In the genomic region with DNA sequence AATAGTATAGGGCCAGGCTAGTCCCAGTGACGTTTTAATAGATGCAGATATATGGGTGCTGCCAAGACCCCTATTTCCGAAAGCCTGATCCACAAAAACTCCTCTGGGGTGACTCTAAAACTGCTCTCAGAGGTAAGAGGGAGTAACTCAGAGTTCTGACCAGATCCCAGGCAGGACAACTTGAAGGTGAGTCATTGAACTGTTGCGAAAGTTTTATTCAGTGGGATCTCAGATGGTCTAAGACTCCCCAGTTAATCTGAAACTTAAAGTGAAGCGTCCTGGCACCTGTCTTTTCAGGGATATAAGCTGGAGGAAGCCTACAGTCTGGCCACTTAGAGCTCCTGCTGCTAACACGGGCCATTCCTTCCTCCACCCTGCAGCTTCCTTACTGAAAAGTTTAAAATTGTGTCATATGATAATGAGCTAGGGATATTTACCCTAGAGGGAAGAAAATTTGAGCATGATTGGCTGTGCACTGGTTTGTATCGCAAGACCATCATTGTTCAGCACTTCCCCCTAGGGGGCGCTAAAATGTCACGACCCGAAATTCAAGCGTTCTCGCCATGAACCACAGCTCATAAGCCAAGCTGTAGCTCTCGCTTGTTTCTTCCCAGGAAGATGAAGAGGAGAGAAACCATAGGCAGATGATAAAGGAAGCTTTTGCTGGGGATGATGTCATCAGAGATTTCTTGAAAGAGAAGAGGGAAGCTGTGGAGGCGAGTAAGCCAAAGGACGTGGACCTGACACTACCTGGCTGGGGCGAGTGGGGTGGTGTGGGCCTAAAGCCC, we compare ENCODE assay signal across 8 cellular contexts. TPM values are rescaled to one million over a fixed set of nuclear protein-coding genes. Genes with fewer than 3 reads are reported as not detected.
DNase-seq lines count a peak whose midpoint lies in the region; ATAC-seq, FAIRE-seq and TF ChIP-seq lines count a peak whose summit lies in the region.

No MANE protein-coding gene starts in this region.

- no peaks in the 10 kb centered on the region for H3K4me1 ChIP-seq in HepG2 (ENCODE audit: insufficient read depth, low read length)

- H3K27me3 Mint-ChIP-seq in CD4-positive, alpha-beta T cell = no peaks in the 10 kb centered on the region

- peak; percentile 50 to 68 (median 60) for DNase-seq in CD4-positive, alpha-beta T cell
- peak; percentile 11 for DNase-seq in NCI-H2107 treated with DMSO at 0.1 percent for 48 hours (lab: John Stamatoyannopoulos, UW; ENCODE audit: unreplicated experiment)
- peak; percentile 50 for DNase-seq in activated CD4-positive, alpha-beta T cell treated with anti-CD3 and anti-CD28 coated beads for 1 hour
- peak; percentile 58 for DNase-seq in cerebellum (ENCODE audit: low spot score)
- DNase-seq in HepG2 (ENCODE audit: low spot score) = peak; percentile 34
- DNase-seq in stimulated activated CD4-positive, alpha-beta T cell treated with anti-CD3 and anti-CD28 coated beads, TNF-alpha, amount 100 ng/mL, for 24 hours (ENCODE audit: low read depth in 3 of 3) = peak; percentile 24 to 49 (median 32)

- H3K27me3 ChIP-seq in CD4-positive, alpha-beta T cell (ENCODE audit: control insufficient read depth, insufficient read depth, low read length) = no peaks in the 10 kb centered on the region
- no peaks in the 10 kb centered on the region for H3K27me3 ChIP-seq in HepG2 (ENCODE audit: control insufficient read depth in 1 of 2, insufficient read depth in 2 of 2, low read length in 2 of 2)

- in situ Hi-C loops in HepG2 (cut with HindIII; ENCODE audit: extremely low pct_ligation_motif_present, low pct_unique_long_range_greater_than_20kb) = no loop called here

- POLR2A ChIA-PET in CD4-positive, alpha-beta T cell (lab: Charles Lee) = interaction anchor here (1.0 to 1.1 kb wide), 3 partner anchors 19 to 102 kb away, joined by 4 to 6 read pairs (median 5); partner anchors contain the start of gene UTP14A
- POLR2A ChIA-PET in HepG2 (lab: Yijun Ruan, JAX) = interaction anchor here (1.0 to 1.3 kb wide), 2 partner anchors 19 to 219 kb away, joined by 3 to 4 read pairs; partner anchors contain the start of gene UTP14A

- no peak for TF ChIP-seq EP300 in HepG2 (IDR thresholded peaks at IDR 0.05; ENCODE audit: low read depth in 2 of 2, low read length in 2 of 2)
- no peak for TF ChIP-seq EP300 in HepG2 (CRISPR knock-in tag; IDR thresholded peaks at IDR 0.05; ENCODE audit: borderline replicate concordance)

- no peak overlapping the region for H2AFZ ChIP-seq in HepG2 (ENCODE audit: low read length)

- no TSS peak for BruUV-seq in HepG2 (replicated peaks; lab: Mats Ljungman, UMichigan)

- H3K4me3 Mint-ChIP-seq in CD4-positive, alpha-beta T cell = no peak overlapping the region

- no peak overlapping the region for H3K4me3 ChIP-seq in HepG2 (replicated peaks in 1 of 3; ENCODE audit: insufficient read depth in 1 of 3, low read depth in 2 of 3, low read length in 3 of 3)

- no peaks in the 10 kb centered on the region for H3K9me3 ChIP-seq in CD4-positive, alpha-beta T cell (ENCODE audit: control insufficient read depth, low read length)
- no peaks in the 10 kb centered on the region for H3K9me3 ChIP-seq in HepG2 (ENCODE audit: low read length)

- no peak overlapping the region for H3K9ac ChIP-seq in HepG2 (ENCODE audit: insufficient read depth, low read depth, low read length)

- peaks cover 2 to 32% of the 10 kb centered on the region in 2 experiments; a peak in 4 of 5 replicates for H3K36me3 ChIP-seq in HepG2 (replicated peaks in 1 of 2; ENCODE audit: control insufficient read depth in 1 of 2, insufficient read depth in 2 of 2, low read length in 2 of 2)

- H3K9me3 Mint-ChIP-seq in CD4-positive, alpha-beta T cell = no peaks in the 10 kb centered on the region

- no peak overlapping the region for H3K4me2 ChIP-seq in HepG2 (ENCODE audit: low read depth, low read length)

- no peaks in the 10 kb centered on the region for H4K20me1 ChIP-seq in HepG2 (ENCODE audit: insufficient read depth, low read length)

- peak; percentile 60 for FAIRE-seq in HepG2 (lab: Jason Lieb, UNC)

- H3K36me3 Mint-ChIP-seq in CD4-positive, alpha-beta T cell (ENCODE audit: low read depth) = peaks cover 49% of the 10 kb centered on the region

- ATAC-seq in CD4-positive, alpha-beta T cell (ENCODE audit: poor library complexity) = peak; percentile 74
- ATAC-seq in GM19463 (IDR thresholded peaks at IDR 0.05; ENCODE audit: unreplicated experiment) = peak; percentile 70
- ATAC-seq in HepG2 = peak; percentile 83
- ATAC-seq in GM21390 (IDR thresholded peaks at IDR 0.05; ENCODE audit: unreplicated experiment) = no peak

- TF ChIP-seq CTCF in CD4-positive, alpha-beta T cell (IDR thresholded peaks at IDR 0.05) = peak; percentile 45
- TF ChIP-seq CTCF in HepG2 (CRISPR knock-in tag; IDR thresholded peaks at IDR 0.05) = peak; percentile 75

- no peak overlapping the region for H3K27ac ChIP-seq in CD4-positive, alpha-beta T cell (ENCODE audit: low read depth, low read length)
- no peak overlapping the region for H3K27ac ChIP-seq in HepG2 (ENCODE audit: extremely low read length, insufficient read depth, low read length)

- intact Hi-C loops in CD4-positive, alpha-beta T cell (cut with DNase I, micrococcal nuclease) = loop anchor here (1.0 to 5.0 kb wide), 4 partner anchors 99 to 267 kb away; no protein-coding TSS in a partner anchor
- intact Hi-C loops in HepG2 (cut with micrococcal nuclease; ENCODE audit: unreplicated experiment) = loop anchor here (2.0 kb wide), 1 partner anchor 135 kb away; no protein-coding TSS in a partner anchor

- 55% methylated on average over 10 of the region's 15 CpGs for WGBS in HepG2 (ENCODE audit: low lambda C conversion rate)

- TF ChIP-seq RAD21 in HepG2 (CRISPR knock-in tag; IDR thresholded peaks at IDR 0.05) = 0 out of 2 replicates have a peak, but pooled peaks have one; percentile 50

- H3K4me1 Mint-ChIP-seq in CD4-positive, alpha-beta T cell (ENCODE audit: low read depth) = no peaks in the 10 kb centered on the region

- no peak for TF ChIP-seq POLR2A in HepG2 (IDR thresholded peaks at IDR 0.05; ENCODE audit: insufficient read depth in 1 of 2, low read depth in 2 of 2, low read length in 2 of 2)

- no peaks in the 10 kb centered on the region for H3K79me2 ChIP-seq in HepG2 (ENCODE audit: insufficient read depth, low read length)

- CTCF ChIA-PET in CD4-positive, alpha-beta T cell (lab: Charles Lee) = interaction anchor here (0.6 to 2.8 kb wide), 12 partner anchors 8 to 135 kb away, joined by 3 to 36 read pairs (median 4); partner anchors contain the start of gene UTP14A
- CTCF ChIA-PET in HepG2 (lab: Yijun Ruan, JAX; ENCODE audit: low intra/inter-chr PET ratio, low total read pairs) = interaction anchor here (1.5 kb wide), 1 partner anchor 102 kb away, joined by 6 read pairs; no protein-coding TSS in a partner anchor

- H3K27ac Mint-ChIP-seq in CD4-positive, alpha-beta T cell = no peak overlapping the region

RNA-seq across cellular contexts. Expression of gene UTP14A, which starts 19.5 kb away (rescaled TPM):
- total RNA-seq in CD4-positive, alpha-beta T cell = 1 to 10 TPM; 8.8 to 9.8 TPM
- 7.3 TPM for total RNA-seq in cerebellum
- 19.0 and 27.4 TPM in 2 replicates for total RNA-seq in HepG2 (2016; rRNA removed; fragmentation: Illumina TruSeq; extraction: Trizol)
- 4.3 and 5.6 TPM in 2 replicates for total RNA-seq in HepG2 (2016; cell fraction: cytosol; rRNA removed; fragmentation: Illumina TruSeq; extraction: Trizol; ENCODE audit: low read depth)
- 17.7 and 27.6 TPM in 2 replicates for total RNA-seq in HepG2 (2016; cell fraction: insoluble cytoplasmic fraction; rRNA removed; fragmentation: Illumina TruSeq; extraction: Trizol)
- total RNA-seq in HepG2 (2016; cell fraction: membrane; rRNA removed; fragmentation: Illumina TruSeq; extraction: Trizol) = 8.7 and 10.1 TPM in 2 replicates
- 12.9 and 14.4 TPM in 2 replicates for total RNA-seq in HepG2 (2016; cell fraction: nucleus; rRNA removed; fragmentation: Illumina TruSeq; extraction: Trizol)
- polyA plus RNA-seq in HepG2 (2011; rRNA removed) = 6.5 and 7.4 TPM in 2 replicates
- polyA plus RNA-seq in HepG2 (2011; cell fraction: cytosol; rRNA removed) = 4.2 and 5.6 TPM in 2 replicates
- 4.1 and 4.8 TPM in 2 replicates for polyA plus RNA-seq in HepG2 (2011; cell fraction: nucleus; rRNA removed)
- 7.9 and 10.3 TPM in 2 replicates for polyA plus RNA-seq in HepG2 (2012)
- 3.1 and 3.5 TPM in 2 replicates for polyA plus RNA-seq in HepG2 (2016; cell fraction: cytosol; fragmentation: Illumina TruSeq; extraction: Trizol; ENCODE audit: low read depth)
- polyA plus RNA-seq in HepG2 (2016; cell fraction: insoluble cytoplasmic fraction; fragmentation: Illumina TruSeq; extraction: Trizol; ENCODE audit: low read depth) = 29.5 and 29.7 TPM in 2 replicates
- 5.1 and 6.8 TPM in 2 replicates for polyA plus RNA-seq in HepG2 (2016; cell fraction: membrane; fragmentation: Illumina TruSeq; extraction: Trizol; ENCODE audit: low read depth)
- polyA plus RNA-seq in HepG2 (2016; cell fraction: nucleus; fragmentation: Illumina TruSeq; extraction: Trizol; ENCODE audit: insufficient read depth, low read depth) = 18.6 and 20.7 TPM in 2 replicates
- 2.9 and 17.8 TPM in 2 replicates for polyA minus RNA-seq in HepG2 (2011; rRNA and poly(A)+ RNA removed; ENCODE audit: low replicate concordance)
- 5.4 and 5.9 TPM in 2 replicates for polyA minus RNA-seq in HepG2 (2011; cell fraction: cytosol; rRNA and poly(A)+ RNA removed)
- polyA minus RNA-seq in HepG2 (2011; cell fraction: nucleus; rRNA and poly(A)+ RNA removed) = 7.0 and 9.8 TPM in 2 replicates

RNA-seq across cellular contexts. Expression of gene BCORL1, which starts 56.9 kb away (rescaled TPM):
- 1 to 10 TPM; 3.4 to 3.5 TPM for total RNA-seq in CD4-positive, alpha-beta T cell
- total RNA-seq in cerebellum (3.7 TPM), HepG2 (2016; rRNA removed; fragmentation: Illumina TruSeq; extraction: Trizol) (1.4 and 4.1 TPM in 2 replicates)
- total RNA-seq in HepG2 (2016; cell fraction: cytosol; rRNA removed; fragmentation: Illumina TruSeq; extraction: Trizol; ENCODE audit: low read depth) = 1.1 and 1.2 TPM in 2 replicates
- total RNA-seq in HepG2 (2016; cell fraction: insoluble cytoplasmic fraction; rRNA removed; fragmentation: Illumina TruSeq; extraction: Trizol) = 0.84 and 3.6 TPM in 2 replicates
- 2.2 and 2.8 TPM in 2 replicates for total RNA-seq in HepG2 (2016; cell fraction: membrane; rRNA removed; fragmentation: Illumina TruSeq; extraction: Trizol)
- 3.0 and 4.6 TPM in 2 replicates for total RNA-seq in HepG2 (2016; cell fraction: nucleus; rRNA removed; fragmentation: Illumina TruSeq; extraction: Trizol)
- 0.67 and 0.71 TPM in 2 replicates for polyA plus RNA-seq in HepG2 (2011; rRNA removed)
- 0.45 and 0.51 TPM in 2 replicates for polyA plus RNA-seq in HepG2 (2011; cell fraction: cytosol; rRNA removed)
- polyA plus RNA-seq in HepG2 (2011; cell fraction: nucleus; rRNA removed) = 2.3 and 3.4 TPM in 2 replicates
- polyA plus RNA-seq in HepG2 (2012) = 4.1 and 4.2 TPM in 2 replicates
- 0.23 and 0.25 TPM in 2 replicates for polyA plus RNA-seq in HepG2 (2016; cell fraction: cytosol; fragmentation: Illumina TruSeq; extraction: Trizol; ENCODE audit: low read depth)
- 3.5 and 5.3 TPM in 2 replicates for polyA plus RNA-seq in HepG2 (2016; cell fraction: insoluble cytoplasmic fraction; fragmentation: Illumina TruSeq; extraction: Trizol; ENCODE audit: low read depth)
- polyA plus RNA-seq in HepG2 (2016; cell fraction: membrane; fragmentation: Illumina TruSeq; extraction: Trizol; ENCODE audit: low read depth) = 0.49 and 0.65 TPM in 2 replicates
- polyA plus RNA-seq in HepG2 (2016; cell fraction: nucleus; fragmentation: Illumina TruSeq; extraction: Trizol; ENCODE audit: insufficient read depth, low read depth) = 5.0 and 5.4 TPM in 2 replicates
- 1.6 and 3.1 TPM in 2 replicates for polyA minus RNA-seq in HepG2 (2011; rRNA and poly(A)+ RNA removed; ENCODE audit: low replicate concordance)
- 2.0 and 2.8 TPM in 2 replicates for polyA minus RNA-seq in HepG2 (2011; cell fraction: cytosol; rRNA and poly(A)+ RNA removed)
- polyA minus RNA-seq in HepG2 (2011; cell fraction: nucleus; rRNA and poly(A)+ RNA removed) = 2.1 and 3.0 TPM in 2 replicates
